1 cellular context compared by ENCODE assay signal in the genomic region with DNA sequence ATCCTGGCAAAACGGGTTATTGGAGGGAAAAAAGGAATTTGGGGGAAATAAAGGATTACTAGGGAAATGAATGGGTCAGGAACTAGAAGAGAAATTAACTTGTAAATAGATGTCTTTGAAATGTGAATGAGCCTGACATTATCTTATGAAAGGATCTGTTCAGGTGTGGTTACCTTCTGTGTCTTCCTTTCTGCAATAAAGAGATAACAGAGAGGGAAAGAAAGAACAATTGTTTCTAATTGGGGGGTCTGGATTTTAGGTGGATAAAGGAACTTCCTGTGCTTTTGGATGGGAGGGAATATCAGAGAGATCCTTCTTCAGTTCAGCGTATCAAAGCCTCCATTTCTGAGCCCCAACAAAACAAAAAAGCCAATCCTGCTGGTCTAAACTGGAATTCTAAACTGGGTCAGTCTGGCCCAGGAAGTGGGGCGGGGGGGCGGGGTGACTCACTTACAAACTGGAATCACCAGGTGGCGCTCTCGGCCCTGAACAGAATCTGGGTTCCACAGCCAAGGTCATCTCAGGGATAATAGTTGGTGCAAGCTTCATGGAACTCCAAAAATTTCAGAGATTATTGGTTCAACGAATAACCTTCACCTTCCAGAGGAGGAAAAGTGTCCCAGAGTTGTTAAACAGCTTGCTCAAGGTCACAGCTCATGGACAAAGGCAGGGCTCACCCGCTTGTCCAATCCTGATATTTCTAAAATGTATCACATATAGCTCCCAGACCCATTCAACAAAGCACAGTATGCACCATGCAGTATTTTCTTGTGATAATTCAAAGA.
TF ChIP-seq lines count a peak whose summit lies in the region.

No MANE protein-coding gene starts in this region.

TF ChIP-seq in liver, 16 proteins besides CTCF, POLR2A, EP300 and RAD21 (continued from another document):
- TF ChIP-seq RXRA (IDR thresholded peaks at IDR 0.05) (peak; percentile 49 to 67), HNF4A (conservative IDR thresholded peaks at IDR 0.05) (peak in 1 of 2 donors; percentile 60), FOXA2 (IDR thresholded peaks at IDR 0.05) (no peak), HNF4G (IDR thresholded peaks at IDR 0.05) (no peak)
- TF ChIP-seq, protein P1, sequence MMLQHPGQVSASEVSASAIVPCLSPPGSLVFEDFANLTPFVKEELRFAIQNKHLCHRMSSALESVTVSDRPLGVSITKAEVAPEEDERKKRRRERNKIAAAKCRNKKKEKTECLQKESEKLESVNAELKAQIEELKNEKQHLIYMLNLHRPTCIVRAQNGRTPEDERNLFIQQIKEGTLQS (IDR thresholded peaks at IDR 0.05), result peak; percentile 17
